20 cellular contexts compared by ENCODE assay signal in genomic region chr4:158836828-158837449, GRCh38.
"Had no signal": no experiment of that assay in that cellular context is flagged by ENCODE, and none has a peak within 500 bp of the region (broad histone marks: within the 10 kb centered on the region; RNA-seq: fewer than 3 reads in every experiment).

No MANE protein-coding gene starts in this region.

- H3K4me1 ChIP-seq: testis had no signal

- H3K36me3 ChIP-seq: neutrophil had no signal

- H3K27me3 ChIP-seq: brain microvascular endothelial cell, neutrophil, testis had no signal

- H3K27ac Mint-ChIP-seq: activated naive CD4-positive, alpha-beta T cell treated with anti-CD3 and anti-CD28 coated beads, Interleukin-2, amount 50 U/mL, for 72 hours; dendritic cell treated with granulocyte-macrophage colony-stimulating factor and Interleukin-4, amounts not matched to agents 40 ng/mL and 50 ng/mL, for 4 days; T-cell had no signal

- H2AFZ ChIP-seq: parathyroid adenoma had no signal

- H3K27ac ChIP-seq: brain microvascular endothelial cell, neutrophil, testis had no signal

- H3K79me2 ChIP-seq: parathyroid adenoma had no signal

- DNase-seq: activated CD4-positive, alpha-beta T cell treated with anti-CD3 and anti-CD28 coated beads, Interleukin-2, amount 50 U/mL, for 48 hours; activated CD4-positive, CD25-positive, alpha-beta regulatory T cell treated with anti-CD3 and anti-CD28 coated beads, Interleukin-2, amount 50 U/mL, for 72 hours; activated effector memory CD4-positive, alpha-beta T cell treated with Interleukin-2 at 50 U/mL for 16 hours; amygdala; brain microvascular endothelial cell; cerebellar nuclear complex; effector memory CD8-positive, alpha-beta T cell; midbrain; retina; SK-N-SH; stimulated activated CD4-positive, alpha-beta T cell treated with anti-CD3 and anti-CD28 coated beads, Interleukin-2, amount 100 ng/mL, for 48 hours; stimulated activated naive CD4-positive, alpha-beta T cell; T-cell; T1000; testis had no signal

- ATAC-seq: effector memory CD8-positive, alpha-beta T cell; T-cell had no signal

- H3K9ac ChIP-seq: parathyroid adenoma, SK-N-SH had no signal

- H3K4me1 Mint-ChIP-seq: T-cell had no signal

- H3K4me2 ChIP-seq: SK-N-SH had no signal

- H3K27me3 Mint-ChIP-seq: dendritic cell treated with granulocyte-macrophage colony-stimulating factor and Interleukin-4, amounts not matched to agents 40 ng/mL and 50 ng/mL, for 4 days; effector memory CD8-positive, alpha-beta T cell; T-cell had no signal

- H3K4me3 ChIP-seq: testis had no signal

- H3K9me3 ChIP-seq: neutrophil, SK-N-SH, testis had no signal

- H3K9me3 Mint-ChIP-seq: activated naive CD4-positive, alpha-beta T cell treated with anti-CD3 and anti-CD28 coated beads, Interleukin-2, amount 50 U/mL, for 72 hours; dendritic cell treated with granulocyte-macrophage colony-stimulating factor and Interleukin-4, amounts not matched to agents 40 ng/mL and 50 ng/mL, for 4 days; effector memory CD8-positive, alpha-beta T cell; T-cell had no signal

- H3K4me3 Mint-ChIP-seq: dendritic cell treated with granulocyte-macrophage colony-stimulating factor and Interleukin-4, amounts not matched to agents 40 ng/mL and 50 ng/mL, for 4 days; effector memory CD8-positive, alpha-beta T cell; T-cell had no signal

- FAIRE-seq: keratinocyte had no signal
